ENCODE assay signal across 9 cellular contexts in the genomic region with DNA sequence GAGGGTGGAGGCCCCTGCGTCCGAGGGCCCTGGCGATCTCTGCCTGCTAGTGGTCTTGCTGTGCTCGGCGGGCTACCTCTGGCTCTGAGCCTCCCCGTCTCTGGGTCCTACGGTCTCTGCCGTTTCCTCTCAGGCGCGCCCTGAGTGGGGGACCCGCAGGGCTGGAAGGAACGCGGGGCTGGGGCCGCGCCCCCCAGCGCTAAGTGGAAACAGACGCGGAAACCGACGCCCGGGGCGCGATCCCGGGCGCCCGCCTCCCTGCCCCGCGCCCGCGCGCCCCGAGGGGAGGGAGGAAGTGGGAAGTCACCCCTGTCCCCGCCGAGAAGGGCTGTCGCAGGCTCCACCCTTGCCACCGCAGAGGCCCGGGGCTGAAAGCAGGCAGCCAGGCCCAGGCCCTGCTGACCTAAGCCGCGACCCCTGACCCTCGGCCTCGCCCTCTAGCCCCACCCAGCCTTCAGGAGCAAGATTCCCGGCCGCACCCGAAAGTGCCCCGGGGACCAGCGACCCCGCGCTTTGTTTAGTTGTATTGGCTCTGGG. TPM values are rescaled to one million over a fixed set of nuclear protein-coding genes. Genes with fewer than 3 reads are reported as not detected.
DNase-seq lines count a peak whose midpoint lies in the region; ATAC-seq and TF ChIP-seq lines count a peak whose summit lies in the region.
"Had no signal": no experiment of that assay in that cellular context is flagged by ENCODE, and none has a peak within 500 bp of the region (broad histone marks: within the 10 kb centered on the region; RNA-seq: fewer than 3 reads in every experiment).

No MANE protein-coding gene starts in this region.

- BruUV-seq in Panc1 (replicated peaks; lab: Mats Ljungman, UMichigan) = no TSS peak

- H3K36me3 Mint-ChIP-seq in brain = no peaks in the 10 kb centered on the region

- POLR2A ChIA-PET in GM10248 (lab: Yijun Ruan, JAX) (no interaction called here), Panc1 (lab: Charles Lee) (no interaction called here), HEK293T (lab: Yijun Ruan, JAX) (no interaction called here)

- H3K36me3 ChIP-seq in Panc1 (ENCODE audit: control insufficient read depth, insufficient read depth, low read length) (no peaks in the 10 kb centered on the region; the same call in 1 of the 2 replicates), muscle layer of duodenum (ENCODE audit: control insufficient read depth in 1 of 2, insufficient read depth in 2 of 2, low read length in 2 of 2) (no peaks in the 10 kb centered on the region)

- CTCF ChIA-PET in GM10248 (lab: Yijun Ruan, JAX) (no interaction called here), Panc1 (lab: Charles Lee) (no interaction called here), HEK293T (lab: Yijun Ruan, JAX) (no interaction called here)

- ATAC-seq in Panc1 (no peak), HG02623 (IDR thresholded peaks at IDR 0.05; ENCODE audit: unreplicated experiment) (no peak)

- H3K27ac ChIP-seq in Panc1 (ENCODE audit: low read length) = peak overlapping the region; percentile 80
- no peak overlapping the region for H3K27ac ChIP-seq in muscle layer of duodenum (ENCODE audit: low read length)

- peaks cover 51% of the 10 kb centered on the region for H3K27me3 Mint-ChIP-seq in brain

- intact Hi-C loops in Panc1 (cut with micrococcal nuclease; ENCODE audit: unreplicated experiment) = loop anchor here (10.0 kb wide), 1 partner anchor 113 kb away; no protein-coding TSS in a partner anchor

- DNase-seq in GM10248 (ENCODE audit: extremely low spot score) (peak; percentile 60), Panc1 (ENCODE audit: low read depth, low spot score) (no peak), NCI-H1092 treated with DMSO at 0.1 percent for 48 hours (lab: John Stamatoyannopoulos, UW) (no peak), HEK293T (ENCODE audit: extremely low spot score) (no peak), GDM1 (lab: John Stamatoyannopoulos, UW) (no peak)
- DNase-seq: IMR-90 had no signal

- in situ Hi-C loops in Panc1 (cut with HindIII; ENCODE audit: low pct_unique_long_range_greater_than_20kb, low sequenced_read_pairs) = no loop called here

- H3K4me3 Mint-ChIP-seq in brain = peak overlapping the region in 3 of 5 experiments; percentile 12 to 49 (median 31)

- H3K9me3 ChIP-seq in Panc1 (ENCODE audit: control insufficient read depth, insufficient read depth, low read depth, low read length) = no peaks in the 10 kb centered on the region
- no peaks in the 10 kb centered on the region for H3K9me3 ChIP-seq in muscle layer of duodenum (ENCODE audit: control insufficient read depth in 1 of 2, low read length in 2 of 2)

- peaks cover 35% of the 10 kb centered on the region for H3K4me1 Mint-ChIP-seq in brain

- H3K27me3 ChIP-seq in Panc1 (ENCODE audit: control insufficient read depth, insufficient read depth, low read length) (no peaks in the 10 kb centered on the region), muscle layer of duodenum (ENCODE audit: low read depth, low read length) (no peaks in the 10 kb centered on the region)

- H3K27ac Mint-ChIP-seq in brain = no peak overlapping the region

- peaks cover 38% of the 10 kb centered on the region for H3K4me1 ChIP-seq in Panc1 (ENCODE audit: control insufficient read depth, insufficient read depth, low read length)
- peaks cover 4 to 77% of the 10 kb centered on the region in 2 donors for H3K4me1 ChIP-seq in muscle layer of duodenum (ENCODE audit: control insufficient read depth in 1 of 2, insufficient read depth in 2 of 2, low read length in 2 of 2)

- peak overlapping the region; percentile 58 to 67 for H3K4me3 ChIP-seq in Panc1 (ENCODE audit: low read depth in 2 of 2, low read length in 2 of 2)
- peak overlapping the region; percentile 50 to 70 for H3K4me3 ChIP-seq in muscle layer of duodenum (ENCODE audit: low read depth in 1 of 2, low read length in 2 of 2)

- peaks cover 0 to 7% (median 0%) of the 10 kb centered on the region in 5 experiments for H3K9me3 Mint-ChIP-seq in brain

- TF ChIP-seq CTCF in GM10248 (IDR thresholded peaks at IDR 0.05; ENCODE audit: control extremely low read depth, extremely low read depth, low read depth, missing control alignments) = no peak
- no peak for TF ChIP-seq CTCF in Panc1 (IDR thresholded peaks at IDR 0.05)
- TF ChIP-seq CTCF in brain (conservative IDR thresholded peaks at IDR 0.05) = no peak

TF ChIP-seq in HEK293T, 16 proteins besides CTCF, POLR2A, EP300 and RAD21:
- no peak for TF ChIP-seq FOXM1 (IDR thresholded peaks at IDR 0.05; ENCODE audit: borderline replicate concordance)
TF ChIP-seq in HEK293T: peak in this region for 0.

RNA-seq across cellular contexts. Expression of gene CRIP1, which starts 0.8 kb away (rescaled TPM):
- total RNA-seq in Panc1 (2021; ENCODE audit: unreplicated experiment) = 1,056 TPM
- polyA plus RNA-seq in Panc1 (2012; ENCODE audit: insufficient read length) = 2,110 TPM
- polyA plus RNA-seq in brain (ENCODE audit: insufficient read depth, low read depth, low replicate concordance) = 195 TPM
- total RNA-seq: IMR-90 had no signal

RNA-seq across cellular contexts. Expression of gene TEDC1, which starts 3.5 kb away (rescaled TPM):
- total RNA-seq in Panc1 (2021; ENCODE audit: unreplicated experiment) = 47.8 TPM
- 42.5 TPM for polyA plus RNA-seq in Panc1 (2012; ENCODE audit: insufficient read length)
- 34.4 TPM for polyA plus RNA-seq in brain (ENCODE audit: insufficient read depth, low read depth, low replicate concordance)

RNA-seq across cellular contexts. Expression of gene CRIP2, which starts 12.9 kb away (rescaled TPM):
- total RNA-seq in Panc1 (2021; ENCODE audit: unreplicated experiment) = 280 TPM
- 1,001 TPM for polyA plus RNA-seq in Panc1 (2012; ENCODE audit: insufficient read length)
- polyA plus RNA-seq in brain (ENCODE audit: insufficient read depth, low read depth, low replicate concordance) = 360 TPM

RNA-seq across cellular contexts. Expression of gene TMEM121, which starts 38.9 kb away (rescaled TPM):
- 4.6 TPM for total RNA-seq in Panc1 (2021; ENCODE audit: unreplicated experiment)
- polyA plus RNA-seq in Panc1 (2012; ENCODE audit: insufficient read length) = 8.4 TPM
- polyA plus RNA-seq in brain (ENCODE audit: insufficient read depth, low read depth, low replicate concordance) = 5.4 TPM
